ENCODE assay signal across 33 cellular contexts in the genomic region with DNA sequence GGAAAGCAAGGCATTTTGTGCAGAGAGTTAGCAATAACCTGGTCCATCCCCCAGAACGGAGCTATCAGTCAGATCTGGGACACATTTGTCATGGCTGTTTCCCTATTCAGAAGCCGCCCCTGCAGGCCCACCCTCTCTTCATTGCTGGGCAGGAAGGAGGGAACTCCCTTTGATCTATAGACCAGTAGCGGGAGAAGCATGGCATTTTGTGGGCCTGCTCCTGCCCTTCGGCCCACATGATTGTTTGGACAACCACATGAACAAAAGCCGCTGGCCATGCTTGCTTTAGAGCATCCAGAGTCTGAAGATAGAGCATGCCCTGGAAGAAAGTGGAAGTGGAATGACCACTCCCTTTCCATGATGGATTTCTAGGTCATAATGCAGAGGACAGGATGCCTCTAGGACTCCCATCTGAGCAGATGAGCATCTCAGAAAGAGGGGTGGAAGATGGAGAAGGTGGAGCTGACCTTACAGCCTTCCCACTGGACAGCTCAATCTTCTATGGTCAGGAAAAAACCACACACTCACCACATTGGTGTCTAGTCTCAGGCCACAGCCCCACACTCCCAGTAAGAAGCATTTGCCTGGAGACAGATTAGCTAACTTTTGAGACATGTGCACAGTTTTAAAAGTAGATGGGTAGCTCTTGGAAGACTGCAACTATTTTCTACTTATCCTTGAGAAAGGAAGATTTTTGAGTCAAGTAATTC. TPM values are rescaled to one million over a fixed set of nuclear protein-coding genes. Genes with fewer than 3 reads are reported as not detected.
A peak's percentile ranks its signal among the peaks of the same experiment; 100 is the strongest.
DNase-seq lines count a peak whose midpoint lies in the region; FAIRE-seq and TF ChIP-seq lines count a peak whose summit lies in the region.
"Had no signal": no experiment of that assay in that cellular context is flagged by ENCODE, and none has a peak within 500 bp of the region (broad histone marks: within the 10 kb centered on the region; RNA-seq: fewer than 3 reads in every experiment).

No MANE protein-coding gene starts in this region.

- H3K14ac ChIP-seq in mesenchymal stem cell (ENCODE audit: low read length in 2 of 2), result no peak overlapping the region

- FAIRE-seq in astrocyte (lab: Jason Lieb, UNC), result no peak
- FAIRE-seq: D721Med, GM18507, K562, kidney had no signal

- H3K4me3 ChIP-seq in mammary epithelial cell (replicated peaks in 1 of 3; ENCODE audit: insufficient read depth in 1 of 3, low read depth in 2 of 3, low read length in 3 of 3) (no peak overlapping the region), astrocyte (ENCODE audit: insufficient read depth, low read depth, low read length) (no peak overlapping the region), mesenchymal stem cell (ENCODE audit: insufficient read depth in 1 of 2, low read depth in 1 of 2, low read length in 2 of 2) (no peak overlapping the region)
- H3K4me3 ChIP-seq: body of pancreas, gastroesophageal sphincter, K562, lung, spleen, thoracic aorta had no signal

- no peaks in the 10 kb centered on the region for H3K36me3 ChIP-seq in mammary epithelial cell (ENCODE audit: insufficient read depth, low read length)
- no peaks in the 10 kb centered on the region for H3K36me3 ChIP-seq in astrocyte (ENCODE audit: insufficient read depth, low read length)
- no peaks in the 10 kb centered on the region for H3K36me3 ChIP-seq in mesenchymal stem cell (ENCODE audit: control insufficient read depth in 1 of 2, insufficient read depth in 2 of 2, low read depth in 1 of 2, low read length in 2 of 2)
- H3K36me3 ChIP-seq: gastroesophageal sphincter, spleen, thoracic aorta had no signal

- H3K79me2 ChIP-seq in mammary epithelial cell (ENCODE audit: insufficient read depth, low read length), result no peaks in the 10 kb centered on the region
- no peaks in the 10 kb centered on the region for H3K79me2 ChIP-seq in astrocyte (ENCODE audit: insufficient read depth, low read length)

- H2AFZ ChIP-seq in mammary epithelial cell (ENCODE audit: low read depth, low read length) (no peak overlapping the region), astrocyte (ENCODE audit: low read depth, low read length) (no peak overlapping the region), mesenchymal stem cell (ENCODE audit: low read depth, low read length) (no peak overlapping the region)

- no peak overlapping the region for H2BK15ac ChIP-seq in mesenchymal stem cell (ENCODE audit: low read depth, poor library complexity, severe bottlenecking)

- no peaks in the 10 kb centered on the region for H3K36me3 Mint-ChIP-seq in MCF 10A (ENCODE audit: insufficient read depth, unreplicated experiment)
- no peaks in the 10 kb centered on the region for H3K36me3 Mint-ChIP-seq in astrocyte (ENCODE audit: low read depth, unreplicated experiment)
- no peaks in the 10 kb centered on the region for H3K36me3 Mint-ChIP-seq in activated T-helper 2 cell treated with anti-CD3 and anti-CD28 coated beads, Interferon-gamma antibody, Interleukin-2, Interleukin-4, amounts not matched to agents 10 μg/mL and 5 μg/mL and 100 μg/mL, durations not matched to agents 14 hours and 24 hours and 36 hours (ENCODE audit: low read depth)
- H3K36me3 Mint-ChIP-seq: activated naive CD4-positive, alpha-beta T cell treated with anti-CD3 and anti-CD28 coated beads, Interleukin-2, amount 50 U/mL, for 72 hours had no signal

- no peak overlapping the region for H2BK5ac ChIP-seq in mesenchymal stem cell (ENCODE audit: low read depth, low read length, poor library complexity, severe bottlenecking)

- H3K23ac ChIP-seq in mesenchymal stem cell (ENCODE audit: low read length in 2 of 2), result no peak overlapping the region

- no peak overlapping the region for H3K9ac ChIP-seq in mammary epithelial cell (ENCODE audit: insufficient read depth, low read length)
- no peak overlapping the region for H3K9ac ChIP-seq in astrocyte (ENCODE audit: low read length)
- H3K9ac ChIP-seq in mesenchymal stem cell (ENCODE audit: low read length), result no peak overlapping the region

- H3K4me2 ChIP-seq in mammary epithelial cell (ENCODE audit: insufficient read depth, low read depth, low read length) (no peak overlapping the region), astrocyte (ENCODE audit: low read length) (no peak overlapping the region), mesenchymal stem cell (ENCODE audit: low read length, poor library complexity, severe bottlenecking) (no peak overlapping the region)

- no peak overlapping the region for H2AK5ac ChIP-seq in mesenchymal stem cell (ENCODE audit: low read length, severe bottlenecking)

- no peak overlapping the region for H3K27ac ChIP-seq in mammary epithelial cell (ENCODE audit: insufficient read depth, low read depth, low read length)
- H3K27ac ChIP-seq in astrocyte (ENCODE audit: low read depth, low read length), result no peak overlapping the region
- no peak overlapping the region for H3K27ac ChIP-seq in mesenchymal stem cell (ENCODE audit: low read length, poor library complexity, severe bottlenecking)
- H3K27ac ChIP-seq: body of pancreas, gastroesophageal sphincter, spleen, thoracic aorta had no signal

- H4K20me1 ChIP-seq in mammary epithelial cell (ENCODE audit: insufficient read depth, low read length) (no peaks in the 10 kb centered on the region), astrocyte (ENCODE audit: insufficient read depth, low read length) (no peaks in the 10 kb centered on the region)

- peak overlapping the region; percentile 23 for H3K27ac Mint-ChIP-seq in MCF 10A (ENCODE audit: low read depth, unreplicated experiment)
- H3K27ac Mint-ChIP-seq in astrocyte (ENCODE audit: unreplicated experiment), result no peak overlapping the region
- H3K27ac Mint-ChIP-seq in activated T-helper 2 cell treated with anti-CD3 and anti-CD28 coated beads, Interferon-gamma antibody, Interleukin-2, Interleukin-4, amounts not matched to agents 10 μg/mL and 5 μg/mL and 100 μg/mL, durations not matched to agents 14 hours and 24 hours and 36 hours, result no peak overlapping the region
- H3K27ac Mint-ChIP-seq: activated naive CD4-positive, alpha-beta T cell treated with anti-CD3 and anti-CD28 coated beads, Interleukin-2, amount 50 U/mL, for 72 hours had no signal

- H3K27me3 Mint-ChIP-seq in MCF 10A (ENCODE audit: insufficient read depth, unreplicated experiment) (no peaks in the 10 kb centered on the region), astrocyte (ENCODE audit: low read depth, unreplicated experiment) (peaks cover 13% of the 10 kb centered on the region)
- no peaks in the 10 kb centered on the region for H3K27me3 Mint-ChIP-seq in activated T-helper 2 cell treated with anti-CD3 and anti-CD28 coated beads, Interferon-gamma antibody, Interleukin-2, Interleukin-4, amounts not matched to agents 10 μg/mL and 5 μg/mL and 100 μg/mL, durations not matched to agents 14 hours and 24 hours and 36 hours (ENCODE audit: low read depth)

- POLR2A ChIA-PET in MCF 10A (lab: Yijun Ruan, JAX), result no interaction called here
- POLR2A ChIA-PET in GM10248 (lab: Yijun Ruan, JAX), result no interaction called here

- BruUV-seq in MCF 10A (replicated peaks; lab: Mats Ljungman, UMichigan) (no TSS peak), mammary epithelial cell (replicated peaks; lab: Mats Ljungman, UMichigan) (no TSS peak)

- CTCF ChIA-PET in MCF 10A (lab: Yijun Ruan, JAX) (interaction anchor here (0.7 to 1.2 kb wide), 2 partner anchors 89 to 503 kb away, joined by 3 read pairs; no protein-coding TSS in a partner anchor), mammary epithelial cell (lab: Charles Lee; ENCODE audit: low non-redundant PET) (no interaction called here), GM10248 (lab: Yijun Ruan, JAX) (no interaction called here)

- H3K79me1 ChIP-seq in mesenchymal stem cell (replicated peaks; ENCODE audit: low read length, poor library complexity, severe bottlenecking), result no peaks in the 10 kb centered on the region

- no peak overlapping the region for H4K91ac ChIP-seq in mesenchymal stem cell (ENCODE audit: low read length)

- H3K27me3 ChIP-seq in mammary epithelial cell (ENCODE audit: insufficient read depth, low read length) (no peaks in the 10 kb centered on the region), astrocyte (ENCODE audit: insufficient read depth, low read length) (no peaks in the 10 kb centered on the region), mesenchymal stem cell (ENCODE audit: control insufficient read depth in 1 of 2, insufficient read depth in 1 of 2, low read length in 2 of 2) (no peaks in the 10 kb centered on the region)
- H3K27me3 ChIP-seq: body of pancreas, gastroesophageal sphincter, spleen had no signal

- H3K4me1 Mint-ChIP-seq in MCF 10A (ENCODE audit: insufficient read depth, unreplicated experiment), result no peaks in the 10 kb centered on the region
- H3K4me1 Mint-ChIP-seq in astrocyte (ENCODE audit: low read depth, unreplicated experiment), result peaks cover 3% of the 10 kb centered on the region
- H3K4me1 Mint-ChIP-seq in activated T-helper 2 cell treated with anti-CD3 and anti-CD28 coated beads, Interferon-gamma antibody, Interleukin-2, Interleukin-4, amounts not matched to agents 10 μg/mL and 5 μg/mL and 100 μg/mL, durations not matched to agents 14 hours and 24 hours and 36 hours (ENCODE audit: low read depth), result no peaks in the 10 kb centered on the region

- 80% methylated on average over 5 of the region's 5 CpGs for WGBS in mammary epithelial cell (ENCODE audit: low coverage, missing lambda C conversion rate)
- WGBS in mesenchymal stem cell, result 90% methylated on average over 5 of the region's 5 CpGs

- no peak overlapping the region for H3K4ac ChIP-seq in mesenchymal stem cell (ENCODE audit: low read depth in 1 of 2, low read length in 2 of 2)

- DNase-seq in MCF 10A (ENCODE audit: unreplicated experiment) (no peak), mammary epithelial cell (no peak), astrocyte (ENCODE audit: low read depth) (peak; percentile 74), mesenchymal stem cell (peak; percentile 62), GM10248 (ENCODE audit: extremely low spot score) (no peak), NCI-H1930 (lab: John Stamatoyannopoulos, UW) (no peak)
- no peak for DNase-seq in activated T-helper 2 cell treated with anti-CD3 and anti-CD28 coated beads, Interferon-gamma antibody, Interleukin-2, Interleukin-4, amounts not matched to agents 10 μg/mL and 5 μg/mL and 100 μg/mL, durations not matched to agents 14 hours and 24 hours and 36 hours (ENCODE audit: low spot score)
- DNase-seq in activated effector memory CD4-positive, alpha-beta T cell treated with Interleukin-2 at 50 U/mL for 16 hours, result no peak
- DNase-seq: 8988T; activated CD4-positive, alpha-beta T cell treated with anti-CD3 and anti-CD28 coated beads for 4 hours; body of pancreas; C1 segment of cervical spinal cord; effector CD4-positive, alpha-beta T cell; H9; kidney; MV-4-11; NCI-H187; NCI-H774; spleen; stimulated activated CD4-positive, alpha-beta T cell treated with anti-CD3 and anti-CD28 coated beads, Interleukin-4, amount 100 ng/mL, for 1 hour; stimulated activated naive CD4-positive, alpha-beta T cell had no signal

- H3K9me3 Mint-ChIP-seq in MCF 10A (ENCODE audit: unreplicated experiment), result no peaks in the 10 kb centered on the region
- no peaks in the 10 kb centered on the region for H3K9me3 Mint-ChIP-seq in astrocyte (ENCODE audit: unreplicated experiment)
- H3K9me3 Mint-ChIP-seq in activated T-helper 2 cell treated with anti-CD3 and anti-CD28 coated beads, Interferon-gamma antibody, Interleukin-2, Interleukin-4, amounts not matched to agents 10 μg/mL and 5 μg/mL and 100 μg/mL, durations not matched to agents 14 hours and 24 hours and 36 hours, result no peaks in the 10 kb centered on the region
- H3K9me3 Mint-ChIP-seq: H9 had no signal

- no peak overlapping the region for H4K8ac ChIP-seq in mesenchymal stem cell (ENCODE audit: low read length)

- no peak overlapping the region for H2BK12ac ChIP-seq in mesenchymal stem cell (ENCODE audit: low read length in 2 of 2)

- H3K4me3 Mint-ChIP-seq in MCF 10A (ENCODE audit: unreplicated experiment) (no peak overlapping the region), astrocyte (ENCODE audit: unreplicated experiment) (no peak overlapping the region)
- H3K4me3 Mint-ChIP-seq in activated T-helper 2 cell treated with anti-CD3 and anti-CD28 coated beads, Interferon-gamma antibody, Interleukin-2, Interleukin-4, amounts not matched to agents 10 μg/mL and 5 μg/mL and 100 μg/mL, durations not matched to agents 14 hours and 24 hours and 36 hours (ENCODE audit: low read depth), result no peak overlapping the region
- H3K4me3 Mint-ChIP-seq: H9 had no signal

- in situ Hi-C loops in mammary epithelial cell (cut with MboI; ENCODE audit: low sequenced_read_pairs in 2 of 2), result no loop called here

- dilution Hi-C loops in mammary epithelial cell (cut with HindIII; ENCODE audit: low sequenced_read_pairs), result no loop called here

- H2BK120ac ChIP-seq in mesenchymal stem cell (ENCODE audit: low read depth, low read length), result no peak overlapping the region

- no peak for TF ChIP-seq CTCF in MCF 10A (IDR thresholded peaks at IDR 0.05; ENCODE audit: unreplicated experiment)
- TF ChIP-seq CTCF in mammary epithelial cell (conservative IDR thresholded peaks at IDR 0.05 in 1 of 2, IDR thresholded peaks at IDR 0.05 in 1 of 2; ENCODE audit: extremely low read depth in 1 of 2, insufficient read depth in 1 of 2, low read depth in 1 of 2, low read length in 2 of 2), result no peak
- TF ChIP-seq CTCF in astrocyte (IDR thresholded peaks at IDR 0.05; ENCODE audit: insufficient read depth, low read depth, low read length), result no peak
- TF ChIP-seq CTCF in GM10248 (IDR thresholded peaks at IDR 0.05; ENCODE audit: control extremely low read depth, extremely low read depth, low read depth, missing control alignments), result no peak

- no peaks in the 10 kb centered on the region for H3K9me3 ChIP-seq in mammary epithelial cell (replicated peaks; ENCODE audit: insufficient read depth, low read length)
- H3K9me3 ChIP-seq in astrocyte (ENCODE audit: insufficient read depth, low read depth, low read length), result no peaks in the 10 kb centered on the region
- no peaks in the 10 kb centered on the region for H3K9me3 ChIP-seq in mesenchymal stem cell (ENCODE audit: control insufficient read depth, low read length)
- H3K9me3 ChIP-seq: body of pancreas, gastroesophageal sphincter, spleen, thoracic aorta had no signal

- H3K18ac ChIP-seq in mesenchymal stem cell (ENCODE audit: low read depth in 1 of 2, low read length in 2 of 2), result no peak overlapping the region

- intact Hi-C loops in MCF 10A (cut with micrococcal nuclease) (no loop called here), mammary epithelial cell (cut with micrococcal nuclease) (no loop called here)
- intact Hi-C loops in activated T-helper 2 cell treated with anti-CD3 and anti-CD28 coated beads, Interferon-gamma antibody, Interleukin-2, Interleukin-4, amounts not matched to agents 10 μg/mL and 5 μg/mL and 100 μg/mL, durations not matched to agents 14 hours and 24 hours and 36 hours (cut with micrococcal nuclease), result no loop called here

- H3K4me1 ChIP-seq in mammary epithelial cell (ENCODE audit: insufficient read depth, low read length) (no peaks in the 10 kb centered on the region), astrocyte (ENCODE audit: insufficient read depth, low read length) (no peaks in the 10 kb centered on the region), mesenchymal stem cell (ENCODE audit: control insufficient read depth, insufficient read depth, low read depth, low read length) (no peaks in the 10 kb centered on the region)
- H3K4me1 ChIP-seq: body of pancreas, gastroesophageal sphincter, spleen had no signal

RNA-seq across cellular contexts. Expression of a gene that starts 11.9 kb away (rescaled TPM):
- total RNA-seq in MCF 10A (2022), result not detected in 2 replicates
- total RNA-seq in mammary epithelial cell, result not detected
- not detected for polyA plus RNA-seq in mammary epithelial cell
- not detected for polyA minus RNA-seq in mammary epithelial cell
- total RNA-seq in astrocyte, result not detected in 2 replicates
- 0.07 TPM for polyA plus RNA-seq in mesenchymal stem cell (2013, experiment 1 of 2)
- polyA plus RNA-seq in mesenchymal stem cell (2013, experiment 2 of 2), result 0.12 TPM
- total RNA-seq in activated T-helper 2 cell treated with anti-CD3 and anti-CD28 coated beads, Interferon-gamma antibody, Interleukin-2, Interleukin-4, amounts not matched to agents 10 μg/mL and 5 μg/mL and 100 μg/mL, durations not matched to agents 14 hours and 24 hours and 36 hours, result not detected in 2 replicates
- total RNA-seq: activated naive CD4-positive, alpha-beta T cell treated with anti-CD3 and anti-CD28 coated beads, Interleukin-2, amount 50 U/mL, for 72 hours; body of pancreas; chondrocyte; G401; gastroesophageal sphincter; H9; K562; kidney; lung; omental fat pad; Right ventricle myocardium inferior; thoracic aorta had no signal
- polyA plus RNA-seq: esophagus, K562, lung had no signal

Comparison
In these comparisons a context has a peak if more than half of its experiments do, and no peak if none do; other contexts are left out.
1. DNase-seq: peak in astrocyte (single experiment) and mesenchymal stem cell (single experiment); none in MCF 10A (single experiment), mammary epithelial cell (single experiment), GM10248 (single experiment), activated T-helper 2 cell treated with anti-CD3 and anti-CD28 coated beads, Interferon-gamma antibody, Interleukin-2, Interleukin-4, amounts not matched to agents 10 μg/mL and 5 μg/mL and 100 μg/mL, durations not matched to agents 14 hours and 24 hours and 36 hours (single experiment), NCI-H1930 (0 of 2) and activated effector memory CD4-positive, alpha-beta T cell treated with Interleukin-2 at 50 U/mL for 16 hours (single experiment).